Comparison of ENCODE assay signal across 17 cellular contexts in the genomic region with DNA sequence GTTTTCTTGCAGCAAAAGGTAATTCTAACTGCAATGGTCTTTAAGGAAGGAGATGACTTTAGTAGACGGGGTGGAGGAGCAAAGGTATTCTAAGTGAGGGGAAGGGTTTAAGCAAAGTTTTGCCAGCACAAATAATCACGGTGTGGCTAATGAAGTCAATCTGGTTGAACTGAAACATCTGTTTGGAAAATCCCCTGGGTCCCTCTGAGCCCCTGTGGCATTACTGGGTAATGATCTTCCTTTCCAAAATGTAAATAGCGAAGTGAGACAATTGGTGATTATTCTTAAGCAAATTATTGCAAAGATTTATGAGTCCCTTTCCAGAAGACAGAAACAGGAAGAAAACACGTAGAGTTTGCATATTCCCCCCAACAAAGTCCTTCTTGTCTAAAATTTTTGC. TPM values are rescaled to one million over a fixed set of nuclear protein-coding genes. Genes with fewer than 3 reads are reported as not detected.
DNase-seq lines count a peak whose midpoint lies in the region; ATAC-seq and TF ChIP-seq lines count a peak whose summit lies in the region.
"Had no signal": no experiment of that assay in that cellular context is flagged by ENCODE, and none has a peak within 500 bp of the region (broad histone marks: within the 10 kb centered on the region; RNA-seq: fewer than 3 reads in every experiment).

No MANE protein-coding gene starts in this region.

- no peak overlapping the region for H3K9ac ChIP-seq in colonic mucosa (ENCODE audit: low read depth in 2 of 2, low read length in 2 of 2)

- ATAC-seq in GM18498 (IDR thresholded peaks at IDR 0.05; ENCODE audit: unreplicated experiment) (peak; percentile 69), GM21381 (IDR thresholded peaks at IDR 0.05; ENCODE audit: unreplicated experiment) (peak; percentile 57), HG03175 (IDR thresholded peaks at IDR 0.05; ENCODE audit: unreplicated experiment) (peak; percentile 40)
- ATAC-seq: left colon had no signal

- H3K4me1 Mint-ChIP-seq in activated T-helper 2 cell treated with anti-CD3 and anti-CD28 coated beads, Interferon-gamma antibody, Interleukin-2, Interleukin-4, amounts not matched to agents 10 μg/mL and 5 μg/mL and 100 μg/mL, durations not matched to agents 14 hours and 24 hours and 36 hours (ENCODE audit: low read depth): no peaks in the 10 kb centered on the region
- H3K4me1 Mint-ChIP-seq: neural crest cell had no signal

- H3K27me3 Mint-ChIP-seq in activated T-helper 2 cell treated with anti-CD3 and anti-CD28 coated beads, Interferon-gamma antibody, Interleukin-2, Interleukin-4, amounts not matched to agents 10 μg/mL and 5 μg/mL and 100 μg/mL, durations not matched to agents 14 hours and 24 hours and 36 hours (ENCODE audit: low read depth): peaks cover 16% of the 10 kb centered on the region

- TF ChIP-seq POLR2A in tibial nerve (IDR thresholded peaks at IDR 0.05): no peak

- no peaks in the 10 kb centered on the region for H3K9me3 ChIP-seq in tibial nerve
- no peaks in the 10 kb centered on the region for H3K9me3 ChIP-seq in colonic mucosa
- H3K9me3 ChIP-seq: ascending aorta, MG63, spleen had no signal

- 33 to 46% methylated on average over 4 of the region's 4 CpGs for WGBS in tibial nerve, 2 donors

- H3K4me1 ChIP-seq in tibial nerve (peaks cover 0 to 7% (median 0%) of the 10 kb centered on the region in 4 donors), colonic mucosa (no peaks in the 10 kb centered on the region)
- H3K4me1 ChIP-seq: ascending aorta had no signal

- H3K9me3 Mint-ChIP-seq in activated T-helper 2 cell treated with anti-CD3 and anti-CD28 coated beads, Interferon-gamma antibody, Interleukin-2, Interleukin-4, amounts not matched to agents 10 μg/mL and 5 μg/mL and 100 μg/mL, durations not matched to agents 14 hours and 24 hours and 36 hours: no peaks in the 10 kb centered on the region
- H3K9me3 Mint-ChIP-seq: CD4-positive, alpha-beta T cell had no signal

- H3K4me3 ChIP-seq in tibial nerve (no peak overlapping the region), colonic mucosa (no peak overlapping the region)
- H3K4me3 ChIP-seq: ascending aorta, MG63, spleen had no signal

- intact Hi-C loops in activated T-helper 2 cell treated with anti-CD3 and anti-CD28 coated beads, Interferon-gamma antibody, Interleukin-2, Interleukin-4, amounts not matched to agents 10 μg/mL and 5 μg/mL and 100 μg/mL, durations not matched to agents 14 hours and 24 hours and 36 hours (cut with micrococcal nuclease): no loop called here
- intact Hi-C loops in colonic mucosa (cut with DNase I): no loop called here

- H3K27me3 ChIP-seq in tibial nerve: no peaks in the 10 kb centered on the region
- no peaks in the 10 kb centered on the region for H3K27me3 ChIP-seq in colonic mucosa
- H3K27me3 ChIP-seq: ascending aorta, MG63, spleen had no signal

- H3K27ac ChIP-seq in tibial nerve (no peak overlapping the region), colonic mucosa (no peak overlapping the region)
- H3K27ac ChIP-seq: ascending aorta, spleen had no signal

- DNase-seq in germinal center (ENCODE audit: low spot score) (peak; percentile 30), tibial nerve (ENCODE audit: low spot score in 2 of 2) (no peak), colonic mucosa (no peak)
- DNase-seq in activated T-helper 2 cell treated with anti-CD3 and anti-CD28 coated beads, Interferon-gamma antibody, Interleukin-2, Interleukin-4, amounts not matched to agents 10 μg/mL and 5 μg/mL and 100 μg/mL, durations not matched to agents 14 hours and 24 hours and 36 hours (ENCODE audit: low spot score): no peak
- no peak for DNase-seq in activated CD4-positive, alpha-beta T cell treated with anti-CD3 and anti-CD28 coated beads, Interleukin-2, amount 50 U/mL, for 4 hours
- DNase-seq: CD4-positive, alpha-beta T cell; left colon; MG63; SHP77; spleen; stimulated activated CD8-positive, alpha-beta memory T cell treated with anti-CD3 and anti-CD28 coated beads, Interleukin-4, amount 100 ng/mL, for 48 hours had no signal

- no peak for TF ChIP-seq EP300 in tibial nerve (IDR thresholded peaks at IDR 0.05)

- TF ChIP-seq CTCF in tibial nerve (IDR thresholded peaks at IDR 0.05): no peak
- no peak for TF ChIP-seq CTCF in colonic mucosa (IDR thresholded peaks at IDR 0.05)

- no peak overlapping the region for H3K4me3 Mint-ChIP-seq in activated T-helper 2 cell treated with anti-CD3 and anti-CD28 coated beads, Interferon-gamma antibody, Interleukin-2, Interleukin-4, amounts not matched to agents 10 μg/mL and 5 μg/mL and 100 μg/mL, durations not matched to agents 14 hours and 24 hours and 36 hours (ENCODE audit: low read depth)
- H3K4me3 Mint-ChIP-seq: CD4-positive, alpha-beta T cell; neural crest cell had no signal

- no peaks in the 10 kb centered on the region for H3K36me3 Mint-ChIP-seq in activated T-helper 2 cell treated with anti-CD3 and anti-CD28 coated beads, Interferon-gamma antibody, Interleukin-2, Interleukin-4, amounts not matched to agents 10 μg/mL and 5 μg/mL and 100 μg/mL, durations not matched to agents 14 hours and 24 hours and 36 hours (ENCODE audit: low read depth)

- no peaks in the 10 kb centered on the region for H3K36me3 ChIP-seq in tibial nerve
- no peaks in the 10 kb centered on the region for H3K36me3 ChIP-seq in colonic mucosa
- H3K36me3 ChIP-seq: ascending aorta, MG63, spleen had no signal

- no peak overlapping the region for H3K27ac Mint-ChIP-seq in activated T-helper 2 cell treated with anti-CD3 and anti-CD28 coated beads, Interferon-gamma antibody, Interleukin-2, Interleukin-4, amounts not matched to agents 10 μg/mL and 5 μg/mL and 100 μg/mL, durations not matched to agents 14 hours and 24 hours and 36 hours
- H3K27ac Mint-ChIP-seq: CD4-positive, alpha-beta T cell had no signal

RNA-seq across cellular contexts. Expression of a gene that starts 47.2 kb away (rescaled TPM):
- total RNA-seq in activated T-helper 2 cell treated with anti-CD3 and anti-CD28 coated beads, Interferon-gamma antibody, Interleukin-2, Interleukin-4, amounts not matched to agents 10 μg/mL and 5 μg/mL and 100 μg/mL, durations not matched to agents 14 hours and 24 hours and 36 hours: not detected in 2 replicates
- total RNA-seq in tibial nerve: 1 to 10 TPM in 1 of 4 donors, not detected in 3; 2.5 TPM
- 10 to 100 TPM; 39.1 to 62.3 TPM for total RNA-seq in colonic mucosa
- total RNA-seq: ascending aorta; CD4-positive, alpha-beta T cell; NCI-H460; neural crest cell; spleen had no signal

Comparison
In these comparisons a context has a peak if more than half of its experiments do, and no peak if none do; other contexts are left out.
1. RNA of a gene that starts 47.2 kb away (total RNA-seq): 39.1 to 62.3 TPM in colonic mucosa; not detected in activated T-helper 2 cell treated with anti-CD3 and anti-CD28 coated beads, Interferon-gamma antibody, Interleukin-2, Interleukin-4, amounts not matched to agents 10 μg/mL and 5 μg/mL and 100 μg/mL, durations not matched to agents 14 hours and 24 hours and 36 hours and 2.5 TPM in tibial nerve; every median in the first group is over 10 times any median in the second.
2. Peak in every context shown above with its lines, with median percentiles within 50 percentile points of each other: ATAC-seq.